1 cellular context compared by ENCODE assay signal in genomic region chr4:75724867-75725724, GRCh38.
TF ChIP-seq lines count a peak whose summit lies in the region.

No MANE protein-coding gene starts in this region.

TF ChIP-seq in HepG2, 621 proteins besides CTCF, POLR2A, EP300 and RAD21 (continued from another document):
- TF ChIP-seq AGO2 (optimal IDR thresholded peaks at IDR 0.05; ENCODE audit: low read depth, low read length) (peak; percentile 94), ZNF431 (CRISPR knock-in tag; IDR thresholded peaks at IDR 0.05; ENCODE audit: borderline replicate concordance, low read depth) (0 out of 2 replicates have a peak, but pooled peaks have one; percentile 47), KMT2B (CRISPR knock-in tag; IDR thresholded peaks at IDR 0.05) (peak; percentile 75), ZNF3 (CRISPR knock-in tag; IDR thresholded peaks at IDR 0.05) (no peak), ZNF138 (CRISPR knock-in tag; IDR thresholded peaks at IDR 0.05; ENCODE audit: low read depth) (0 out of 2 replicates have a peak, but pooled peaks have one; percentile 12), ZNF558 (CRISPR knock-in tag; IDR thresholded peaks at IDR 0.05; ENCODE audit: borderline replicate concordance) (0 out of 2 replicates have a peak, but pooled peaks have one; percentile 37), KAT7 (CRISPR knock-in tag; IDR thresholded peaks at IDR 0.05; ENCODE audit: borderline replicate concordance) (peak; percentile 87; the same call in 1 of the 2 replicates), MED1 (CRISPR knock-in tag; IDR thresholded peaks at IDR 0.05) (no peak), GFI1 (CRISPR knock-in tag; IDR thresholded peaks at IDR 0.05; ENCODE audit: borderline replicate concordance) (peak; percentile 13; the same call in 1 of the 2 replicates), ZNF136 (CRISPR knock-in tag; IDR thresholded peaks at IDR 0.05; ENCODE audit: low read depth) (no peak), HDAC6 (IDR thresholded peaks at IDR 0.05; ENCODE audit: low read depth, low read length) (no peak), TOE1 (CRISPR knock-in tag; IDR thresholded peaks at IDR 0.05) (peak; percentile 28; the same call in 1 of the 2 replicates), FOXA3 (CRISPR knock-in tag; IDR thresholded peaks at IDR 0.05) (peak; percentile 22; the same call in 1 of the 2 replicates)
- TF ChIP-seq, protein P1, sequence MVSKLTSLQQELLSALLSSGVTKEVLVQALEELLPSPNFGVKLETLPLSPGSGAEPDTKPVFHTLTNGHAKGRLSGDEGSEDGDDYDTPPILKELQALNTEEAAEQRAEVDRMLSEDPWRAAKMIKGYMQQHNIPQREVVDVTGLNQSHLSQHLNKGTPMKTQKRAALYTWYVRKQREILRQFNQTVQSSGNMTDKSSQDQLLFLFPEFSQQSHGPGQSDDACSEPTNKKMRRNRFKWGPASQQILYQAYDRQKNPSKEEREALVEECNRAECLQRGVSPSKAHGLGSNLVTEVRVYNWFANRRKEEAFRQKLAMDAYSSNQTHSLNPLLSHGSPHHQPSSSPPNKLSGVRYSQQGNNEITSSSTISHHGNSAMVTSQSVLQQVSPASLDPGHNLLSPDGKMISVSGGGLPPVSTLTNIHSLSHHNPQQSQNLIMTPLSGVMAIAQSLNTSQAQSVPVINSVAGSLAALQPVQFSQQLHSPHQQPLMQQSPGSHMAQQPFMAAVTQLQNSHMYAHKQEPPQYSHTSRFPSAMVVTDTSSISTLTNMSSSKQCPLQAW (CRISPR knock-in tag; IDR thresholded peaks at IDR 0.05) = no peak
- TF ChIP-seq, protein P2, sequence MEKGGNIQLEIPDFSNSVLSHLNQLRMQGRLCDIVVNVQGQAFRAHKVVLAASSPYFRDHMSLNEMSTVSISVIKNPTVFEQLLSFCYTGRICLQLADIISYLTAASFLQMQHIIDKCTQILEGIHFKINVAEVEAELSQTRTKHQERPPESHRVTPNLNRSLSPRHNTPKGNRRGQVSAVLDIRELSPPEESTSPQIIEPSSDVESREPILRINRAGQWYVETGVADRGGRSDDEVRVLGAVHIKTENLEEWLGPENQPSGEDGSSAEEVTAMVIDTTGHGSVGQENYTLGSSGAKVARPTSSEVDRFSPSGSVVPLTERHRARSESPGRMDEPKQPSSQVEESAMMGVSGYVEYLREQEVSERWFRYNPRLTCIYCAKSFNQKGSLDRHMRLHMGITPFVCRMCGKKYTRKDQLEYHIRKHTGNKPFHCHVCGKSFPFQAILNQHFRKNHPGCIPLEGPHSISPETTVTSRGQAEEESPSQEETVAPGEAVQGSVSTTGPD (CRISPR knock-in tag; IDR thresholded peaks at IDR 0.05) = 0 out of 2 replicates have a peak, but pooled peaks have one; percentile 16
